In genomic region chr10:43094091-43094484, GRCh38 we compare ENCODE assay signal across 14 cellular contexts. TPM values are rescaled to one million over a fixed set of nuclear protein-coding genes. Genes with fewer than 3 reads are reported as not detected.
DNase-seq lines count a peak whose midpoint lies in the region; ATAC-seq and TF ChIP-seq lines count a peak whose summit lies in the region.
"Had no signal": no experiment of that assay in that cellular context is flagged by ENCODE, and none has a peak within 500 bp of the region (broad histone marks: within the 10 kb centered on the region; RNA-seq: fewer than 3 reads in every experiment).

No MANE protein-coding gene starts in this region.

- H3K36me3 Mint-ChIP-seq in nephron progenitor cell (ENCODE audit: low read depth) (no peaks in the 10 kb centered on the region), natural killer cell (no peaks in the 10 kb centered on the region)

- DNase-seq in NCI-H1417 (lab: John Stamatoyannopoulos, UW) (peak in 2 of 3 experiments; percentile 60 to 85), NCI-H1417 treated with DMSO at 0.1 percent for 48 hours (lab: John Stamatoyannopoulos, UW) (no peak), NCI-H146 (lab: John Stamatoyannopoulos, UW) (peak; percentile 94), nephron progenitor cell (no peak), RPMI8226 (no peak), natural killer cell (no peak)
- DNase-seq: AML-193; CD4-positive, alpha-beta T cell; DMS79; HCEC 1CT had no signal

- no peak overlapping the region for H3K4me3 Mint-ChIP-seq in nephron progenitor cell
- no peak overlapping the region for H3K4me3 Mint-ChIP-seq in natural killer cell
- H3K4me3 Mint-ChIP-seq: CD4-positive, alpha-beta T cell had no signal

- TF ChIP-seq CTCF in C4-2B (conservative IDR thresholded peaks at IDR 0.05) (no peak), nephron progenitor cell (IDR thresholded peaks at IDR 0.05) (no peak), natural killer cell (IDR thresholded peaks at IDR 0.05) (no peak)

- H3K9me3 Mint-ChIP-seq in nephron progenitor cell, result no peaks in the 10 kb centered on the region
- H3K9me3 Mint-ChIP-seq in natural killer cell, result no peaks in the 10 kb centered on the region
- H3K9me3 Mint-ChIP-seq: CD4-positive, alpha-beta T cell had no signal

- H3K27ac Mint-ChIP-seq in nephron progenitor cell (peak overlapping the region; percentile 17), natural killer cell (no peak overlapping the region)
- H3K27ac Mint-ChIP-seq: CD4-positive, alpha-beta T cell had no signal

- H3K4me1 Mint-ChIP-seq in nephron progenitor cell (no peaks in the 10 kb centered on the region), natural killer cell (no peaks in the 10 kb centered on the region)

- H3K27me3 Mint-ChIP-seq in nephron progenitor cell (ENCODE audit: low read depth, poor library complexity), result peaks cover 38% of the 10 kb centered on the region
- peaks cover 0 to 13% of the 10 kb centered on the region in 2 donors for H3K27me3 Mint-ChIP-seq in natural killer cell (ENCODE audit: low read depth in 2 of 2)
- H3K27me3 Mint-ChIP-seq: CD4-positive, alpha-beta T cell had no signal

- ATAC-seq in HG02571 (IDR thresholded peaks at IDR 0.05; ENCODE audit: unreplicated experiment) (no peak), natural killer cell (no peak)

- intact Hi-C loops in natural killer cell (cut with micrococcal nuclease), result no loop called here

- H3K27ac ChIP-seq in C4-2B, result peak overlapping the region; percentile 33; the same call in 1 of the 2 replicates
- H3K27ac ChIP-seq: 22Rv1 had no signal

RNA-seq across cellular contexts. Expression of gene RET, which starts 17.2 kb away (rescaled TPM):
- under 1 TPM in 1 of 3 donors, not detected in 2; 0.16 TPM for total RNA-seq in natural killer cell
- total RNA-seq: CD4-positive, alpha-beta T cell; HT-29 had no signal

RNA-seq across cellular contexts. Expression of gene CSGALNACT2, which starts 44.2 kb away (rescaled TPM):
- total RNA-seq in natural killer cell, result 10 to 100 TPM; 49.9 to 57.4 (median 52.8) TPM

Comparison
In these comparisons a context has a peak if more than half of its experiments do, and no peak if none do; other contexts are left out.
1. DNase-seq: peak in NCI-H1417 (2 of 3) and NCI-H146 (single experiment); none in NCI-H1417 treated with DMSO at 0.1 percent for 48 hours (single experiment), nephron progenitor cell (single experiment), RPMI8226 (single experiment) and natural killer cell (single experiment).